In the genomic region with DNA sequence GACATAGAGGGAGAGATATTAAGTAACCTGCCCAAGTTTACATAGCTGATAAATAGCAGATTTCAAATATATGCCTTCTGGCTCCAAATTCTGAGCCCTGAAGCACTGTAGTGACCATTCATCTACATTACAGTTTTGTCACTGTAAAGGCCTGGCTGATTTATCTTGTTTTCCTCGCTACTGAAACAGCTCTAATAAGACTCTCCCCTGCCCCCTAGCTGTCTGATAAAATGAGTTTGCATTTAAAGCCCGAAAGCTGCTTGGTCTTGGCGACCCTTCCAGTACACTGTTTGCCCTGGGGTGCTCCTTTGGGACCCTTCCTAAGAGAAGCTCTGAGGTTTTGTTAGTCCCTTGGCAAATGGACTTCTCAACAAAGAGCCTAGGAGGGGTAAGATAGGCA, we compare ENCODE assay signal across 8 cellular contexts. TPM values are rescaled to one million over a fixed set of nuclear protein-coding genes. Genes with fewer than 3 reads are reported as not detected.
DNase-seq lines count a peak whose midpoint lies in the region; FAIRE-seq and TF ChIP-seq lines count a peak whose summit lies in the region.

No MANE protein-coding gene starts in this region.

- FAIRE-seq in RCC 7860 (lab: Jason Lieb, UNC) (no peak), GM12892 (lab: Jason Lieb, UNC) (no peak)

- DNase-seq in GM03348 (ENCODE audit: low spot score) (peak; percentile 20), Karpas-422 (peak; percentile 70), cardiac fibroblast (ENCODE audit: low read depth in 2 of 2) (peak; percentile 47 to 61), mucosa of gallbladder (ENCODE audit: low spot score) (peak; percentile 33), RCC 7860 (ENCODE audit: low spot score) (no peak), GM12892 (ENCODE audit: insufficient read length) (no peak)
- no peak for DNase-seq in activated CD4-positive, alpha-beta T cell treated with anti-CD3 and anti-CD28 coated beads, Interleukin-2, amount 50 U/mL, for 48 hours
- DNase-seq in activated CD4-positive, alpha-beta T cell treated with anti-CD3 and anti-CD28 coated beads for 4 hours = no peak

- no peak overlapping the region for H2AFZ ChIP-seq in Karpas-422 (ENCODE audit: low read length)

- no peaks in the 10 kb centered on the region for H3K27me3 ChIP-seq in Karpas-422 (ENCODE audit: low read length)

- TF ChIP-seq POLR2A in GM12892 (IDR thresholded peaks at IDR 0.05; ENCODE audit: low read depth, low read length) = no peak

- no peaks in the 10 kb centered on the region for H4K20me1 ChIP-seq in Karpas-422 (ENCODE audit: insufficient read depth, low read depth, low read length)

- peak; percentile 47 for TF ChIP-seq CTCF in cardiac fibroblast (IDR thresholded peaks at IDR 0.05; ENCODE audit: low read depth, low read length)

- H3K27ac ChIP-seq in Karpas-422 (ENCODE audit: low read length) = no peak overlapping the region

- H3K4me2 ChIP-seq in Karpas-422 (ENCODE audit: low read depth, low read length, poor library complexity, severe bottlenecking) = no peak overlapping the region

- no peak overlapping the region for H3K9ac ChIP-seq in Karpas-422 (ENCODE audit: low read length)

- no peak overlapping the region for H3K4me3 ChIP-seq in Karpas-422 (ENCODE audit: low read length)
- no peak overlapping the region for H3K4me3 ChIP-seq in cardiac fibroblast (replicated peaks in 1 of 2; ENCODE audit: low read depth in 2 of 2, low read length in 2 of 2)

- H3K9me2 ChIP-seq in Karpas-422 (replicated peaks; ENCODE audit: insufficient read depth, low read length) = no peaks in the 10 kb centered on the region

- no peaks in the 10 kb centered on the region for H3K9me3 ChIP-seq in Karpas-422 (ENCODE audit: low read length)

- no peaks in the 10 kb centered on the region for H3K4me1 ChIP-seq in Karpas-422 (ENCODE audit: low read length)

- H3K79me2 ChIP-seq in Karpas-422 (ENCODE audit: low read length) = no peaks in the 10 kb centered on the region

- H3K36me3 ChIP-seq in Karpas-422 (ENCODE audit: insufficient read depth, low read length) = no peaks in the 10 kb centered on the region

RNA-seq across cellular contexts. Expression of a gene that starts 59.7 kb away (rescaled TPM):
- 8.5 and 33.5 TPM in 2 replicates for total RNA-seq in Karpas-422 (2014; rRNA removed; shearing (Covaris generic); ENCODE audit: low replicate concordance)
- 49.9 TPM for total RNA-seq in mucosa of gallbladder
- polyA plus RNA-seq in GM12892 (2012; ENCODE audit: missing spikeins) = 6.7 TPM

Comparison
In these comparisons a context has a peak if more than half of its experiments do, and no peak if none do; other contexts are left out.
1. DNase-seq: peak in GM03348 (single experiment), Karpas-422 (single experiment), cardiac fibroblast (2 of 2) and mucosa of gallbladder (single experiment); none in RCC 7860 (single experiment), activated CD4-positive, alpha-beta T cell treated with anti-CD3 and anti-CD28 coated beads, Interleukin-2, amount 50 U/mL, for 48 hours (0 of 2), activated CD4-positive, alpha-beta T cell treated with anti-CD3 and anti-CD28 coated beads for 4 hours (0 of 2) and GM12892 (single experiment).